Comparison of ENCODE assay signal across 22 cellular contexts in the genomic region with DNA sequence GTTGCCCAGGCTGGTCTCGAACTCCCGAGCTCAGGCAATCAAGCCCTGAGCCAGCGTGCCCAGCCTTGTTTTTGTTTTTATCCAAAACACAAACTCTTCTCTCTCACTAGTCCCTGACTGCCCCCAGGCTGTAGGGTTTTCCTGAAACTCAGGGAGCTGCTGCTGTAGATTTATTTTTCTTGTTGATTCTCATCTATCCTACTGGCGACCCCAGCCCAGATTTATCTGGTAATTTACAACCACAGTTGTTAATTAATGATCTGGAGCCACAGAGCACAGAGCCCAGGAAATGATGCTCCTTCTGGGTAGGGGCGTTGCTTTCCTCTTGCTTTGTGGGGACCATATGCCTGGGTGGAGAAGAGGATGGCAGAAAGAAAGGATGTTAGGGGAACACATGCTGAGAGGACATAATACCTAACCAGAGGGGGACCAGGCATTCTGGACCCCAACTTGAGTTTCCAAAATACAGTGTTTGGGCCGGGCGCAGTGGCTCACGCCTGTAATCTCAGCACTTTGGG. TPM values are rescaled to one million over a fixed set of nuclear protein-coding genes. Genes with fewer than 3 reads are reported as not detected.
DNase-seq lines count a peak whose midpoint lies in the region; ATAC-seq and TF ChIP-seq lines count a peak whose summit lies in the region.
"Had no signal": no experiment of that assay in that cellular context is flagged by ENCODE, and none has a peak within 500 bp of the region (broad histone marks: within the 10 kb centered on the region; RNA-seq: fewer than 3 reads in every experiment).

No MANE protein-coding gene starts in this region.

- peak; percentile 41 for DNase-seq in SK-N-SH
- no peak for DNase-seq in WTC11 (ENCODE audit: low spot score)
- DNase-seq in neural progenitor cell (ENCODE audit: low spot score): peak; percentile 48
- DNase-seq in activated CD4-positive, alpha-beta T cell treated with anti-CD3 and anti-CD28 coated beads, Interleukin-2, amount 50 U/mL, for 4 hours: no peak
- DNase-seq in AG20443 (ENCODE audit: low spot score): no peak
- DNase-seq: Calu3; CD8-positive, alpha-beta memory T cell; DMS153; NCI-H1105 treated with DMSO at 0.1 percent for 48 hours; NCI-H1694; NCI-H2081; NCI-H2171; NCI-H524 treated with DMSO at 0.1 percent for 48 hours; OCI-M1 had no signal

- TF ChIP-seq CTCF in SK-N-SH (IDR thresholded peaks at IDR 0.05): no peak
- TF ChIP-seq CTCF in WTC11 (IDR thresholded peaks at IDR 0.05): no peak
- TF ChIP-seq CTCF in neural progenitor cell (IDR thresholded peaks at IDR 0.05): no peak

- no peaks in the 10 kb centered on the region for H3K36me3 ChIP-seq in SK-N-SH (replicated peaks in 1 of 2; ENCODE audit: control insufficient read depth in 1 of 2, insufficient read depth in 2 of 2, low read length in 1 of 2)
- no peaks in the 10 kb centered on the region for H3K36me3 ChIP-seq in neural progenitor cell
- H3K36me3 ChIP-seq: HAP-1, SJSA1 had no signal

- no peak overlapping the region for H3K4me2 ChIP-seq in SK-N-SH
- peak overlapping the region; percentile 43 for H3K4me2 ChIP-seq in neural progenitor cell

- H3K9me2 ChIP-seq in SK-N-SH: no peaks in the 10 kb centered on the region

- H3K79me2 ChIP-seq in SK-N-SH (ENCODE audit: insufficient read depth) (no peaks in the 10 kb centered on the region), neural progenitor cell (ENCODE audit: low read depth) (no peaks in the 10 kb centered on the region)

- H3K36me3 Mint-ChIP-seq in WTC11 (no peaks in the 10 kb centered on the region), neural progenitor cell (no peaks in the 10 kb centered on the region)

- no peaks in the 10 kb centered on the region for H3K9me3 ChIP-seq in SK-N-SH
- no peaks in the 10 kb centered on the region for H3K9me3 ChIP-seq in neural progenitor cell (ENCODE audit: low read depth)
- H3K9me3 ChIP-seq: HAP-1, SJSA1 had no signal

- H2AFZ ChIP-seq in SK-N-SH (ENCODE audit: low read depth) (no peak overlapping the region), neural progenitor cell (replicated peaks) (no peak overlapping the region)

- H3K9me3 Mint-ChIP-seq in WTC11 (0 out of 2 replicates have a peak, but pooled peaks cover 3% of the 10 kb centered on the region), neural progenitor cell (no peaks in the 10 kb centered on the region)
- H3K9me3 Mint-ChIP-seq: CD8-positive, alpha-beta memory T cell; IgD-negative memory B cell had no signal

- CTCF ChIA-PET in SK-N-SH (lab: Yijun Ruan, JAX): interaction anchor here (0.6 to 3.6 kb wide), 3 partner anchors 17 to 212 kb away, joined by 3 to 16 read pairs (median 3); no protein-coding TSS in a partner anchor
- CTCF ChIA-PET in WTC11 (lab: Charles Lee): interaction anchor here (0.7 to 1.6 kb wide), 2 partner anchors 20 to 120 kb away, joined by 3 to 6 read pairs; no protein-coding TSS in a partner anchor

- H3K4me3 Mint-ChIP-seq in WTC11 (no peak overlapping the region), neural progenitor cell (no peak overlapping the region)
- H3K4me3 Mint-ChIP-seq: CD8-positive, alpha-beta memory T cell; IgD-negative memory B cell had no signal

- ATAC-seq in SK-N-SH treated with all-trans-retinoic acid at 6 μM for 48 hours: no peak
- ATAC-seq in WTC11: peak; percentile 42
- ATAC-seq in HG03280 (IDR thresholded peaks at IDR 0.05; ENCODE audit: unreplicated experiment): no peak
- no peak for ATAC-seq in GM19463 (IDR thresholded peaks at IDR 0.05; ENCODE audit: unreplicated experiment)

- no peaks in the 10 kb centered on the region; the same call in 1 of the 2 replicates for H3K27me3 Mint-ChIP-seq in WTC11 (ENCODE audit: low read depth)
- peaks cover 13% of the 10 kb centered on the region for H3K27me3 Mint-ChIP-seq in neural progenitor cell (ENCODE audit: insufficient read depth, low read depth)

- WGBS in SK-N-SH (ENCODE audit: low lambda C conversion rate): 81% methylated on average over 8 of the region's 8 CpGs

- H3F3A ChIP-seq in SK-N-SH (replicated peaks; ENCODE audit: insufficient read depth) (peaks cover 4% of the 10 kb centered on the region), neural progenitor cell (ENCODE audit: low read depth) (peaks cover 23% of the 10 kb centered on the region)

- no peak for TF ChIP-seq EP300 in SK-N-SH (IDR thresholded peaks at IDR 0.05; ENCODE audit: borderline replicate concordance in 1 of 2, low read depth in 1 of 2, low read length in 1 of 2)

- H3K4me1 Mint-ChIP-seq in WTC11 (peaks cover 58% of the 10 kb centered on the region), neural progenitor cell (peaks cover 36% of the 10 kb centered on the region)
- H3K4me1 Mint-ChIP-seq: CD8-positive, alpha-beta memory T cell had no signal

- POLR2A ChIA-PET in SK-N-SH (lab: Yijun Ruan, JAX) (no interaction called here), WTC11 (lab: Charles Lee) (no interaction called here)

- no peak overlapping the region for H3K4me3 ChIP-seq in SK-N-SH (ENCODE audit: low read depth in 2 of 2, low read length in 1 of 2)
- no peak overlapping the region for H3K4me3 ChIP-seq in neural progenitor cell
- H3K4me3 ChIP-seq: HAP-1, SJSA1 had no signal

- no peak for TF ChIP-seq RAD21 in SK-N-SH (IDR thresholded peaks at IDR 0.05; ENCODE audit: low read length)

- H3K27ac ChIP-seq in SK-N-SH (ENCODE audit: low read depth in 2 of 2, low read length in 1 of 2) (no peak overlapping the region), neural progenitor cell (no peak overlapping the region)
- H3K27ac ChIP-seq: 22Rv1, C4-2B, SJSA1 had no signal

- no peak overlapping the region for H3K9ac ChIP-seq in SK-N-SH
- no peak overlapping the region for H3K9ac ChIP-seq in neural progenitor cell

- H3K4me1 ChIP-seq in SK-N-SH (ENCODE audit: control insufficient read depth in 1 of 2, insufficient read depth in 2 of 2, low read depth in 1 of 2, low read length in 1 of 2) (no peaks in the 10 kb centered on the region), neural progenitor cell (peaks cover 22% of the 10 kb centered on the region)
- H3K4me1 ChIP-seq: SJSA1 had no signal

- H3K27me3 ChIP-seq in SK-N-SH (ENCODE audit: insufficient read depth) (no peaks in the 10 kb centered on the region), neural progenitor cell (peaks cover 11% of the 10 kb centered on the region)
- H3K27me3 ChIP-seq: SJSA1 had no signal

- H4K20me1 ChIP-seq in SK-N-SH (ENCODE audit: insufficient read depth): no peaks in the 10 kb centered on the region
- H4K20me1 ChIP-seq in neural progenitor cell (ENCODE audit: low read depth): no peaks in the 10 kb centered on the region

- peak overlapping the region; percentile 86 for H3K27ac Mint-ChIP-seq in WTC11
- no peak overlapping the region for H3K27ac Mint-ChIP-seq in neural progenitor cell
- H3K27ac Mint-ChIP-seq: CD8-positive, alpha-beta memory T cell; IgD-negative memory B cell had no signal

TF ChIP-seq in SK-N-SH, 30 proteins besides CTCF, POLR2A, EP300 and RAD21 (continues in another document):
- TF ChIP-seq FOSL2 (IDR thresholded peaks at IDR 0.05; ENCODE audit: borderline replicate concordance, low read depth) (no peak), NFIC (IDR thresholded peaks at IDR 0.05; ENCODE audit: borderline replicate concordance) (no peak), YY1 (IDR thresholded peaks at IDR 0.05; ENCODE audit: low read depth) (no peak), MEF2A (IDR thresholded peaks at IDR 0.05; ENCODE audit: borderline replicate concordance, low read depth) (no peak)
- TF ChIP-seq, protein P1, sequence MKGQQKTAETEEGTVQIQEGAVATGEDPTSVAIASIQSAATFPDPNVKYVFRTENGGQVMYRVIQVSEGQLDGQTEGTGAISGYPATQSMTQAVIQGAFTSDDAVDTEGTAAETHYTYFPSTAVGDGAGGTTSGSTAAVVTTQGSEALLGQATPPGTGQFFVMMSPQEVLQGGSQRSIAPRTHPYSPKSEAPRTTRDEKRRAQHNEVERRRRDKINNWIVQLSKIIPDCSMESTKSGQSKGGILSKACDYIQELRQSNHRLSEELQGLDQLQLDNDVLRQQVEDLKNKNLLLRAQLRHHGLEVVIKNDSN (IDR thresholded peaks at IDR 0.05; ENCODE audit: borderline replicate concordance, low read depth): no peak

TF ChIP-seq in SK-N-SH treated with all-trans-retinoic acid at 6 μM for 48 hours, 23 proteins besides CTCF, POLR2A, EP300 and RAD21 (continues in another document):
- TF ChIP-seq CSDC2 (CRISPR knock-in tag; IDR thresholded peaks at IDR 0.05) (no peak), ZNF8 (CRISPR knock-in tag; IDR thresholded peaks at IDR 0.05) (no peak), ARNTL (CRISPR knock-in tag; IDR thresholded peaks at IDR 0.05; ENCODE audit: borderline replicate concordance, low read depth) (no peak)
- TF ChIP-seq, protein P2, sequence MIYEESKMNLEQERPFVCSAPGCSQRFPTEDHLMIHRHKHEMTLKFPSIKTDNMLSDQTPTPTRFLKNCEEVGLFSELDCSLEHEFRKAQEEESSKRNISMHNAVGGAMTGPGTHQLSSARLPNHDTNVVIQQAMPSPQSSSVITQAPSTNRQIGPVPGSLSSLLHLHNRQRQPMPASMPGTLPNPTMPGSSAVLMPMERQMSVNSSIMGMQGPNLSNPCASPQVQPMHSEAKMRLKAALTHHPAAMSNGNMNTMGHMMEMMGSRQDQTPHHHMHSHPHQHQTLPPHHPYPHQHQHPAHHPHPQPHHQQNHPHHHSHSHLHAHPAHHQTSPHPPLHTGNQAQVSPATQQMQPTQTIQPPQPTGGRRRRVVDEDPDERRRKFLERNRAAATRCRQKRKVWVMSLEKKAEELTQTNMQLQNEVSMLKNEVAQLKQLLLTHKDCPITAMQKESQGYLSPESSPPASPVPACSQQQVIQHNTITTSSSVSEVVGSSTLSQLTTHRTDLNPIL (CRISPR knock-in tag; IDR thresholded peaks at IDR 0.05; ENCODE audit: low read depth): no peak

TF ChIP-seq in WTC11, 78 proteins besides CTCF, POLR2A, EP300 and RAD21:
- TF ChIP-seq ZNF423 (CRISPR knock-in tag; IDR thresholded peaks at IDR 0.05) (0 out of 2 replicates have a peak, but pooled peaks have one; percentile 2), ZNF396 (CRISPR knock-in tag; IDR thresholded peaks at IDR 0.05; ENCODE audit: borderline replicate concordance) (no peak)

RNA-seq across cellular contexts. Expression of a gene that starts 7.4 kb away (rescaled TPM):
- polyA plus RNA-seq in SK-N-SH (2012; rRNA removed): 27.3 and 33.2 TPM in 2 replicates
- 12.5 and 20.4 TPM in 2 replicates for polyA plus RNA-seq in SK-N-SH (2012; cell fraction: cytosol; rRNA removed)
- polyA plus RNA-seq in SK-N-SH (2012; cell fraction: nucleus; rRNA removed): 58.0 and 63.3 TPM in 2 replicates
- total RNA-seq in WTC11 (2021) (147 to 195 TPM (median 147 TPM) in 3 replicates), neural progenitor cell (ENCODE audit: low replicate concordance) (1.1 and 5.9 TPM in 2 replicates)
- polyA plus RNA-seq: IgD-negative memory B cell had no signal

Comparison
In these comparisons a context has a peak if more than half of its experiments do, and no peak if none do; other contexts are left out.
1. DNase-seq: peak in SK-N-SH (single experiment) and neural progenitor cell (single experiment); none in WTC11 (single experiment), activated CD4-positive, alpha-beta T cell treated with anti-CD3 and anti-CD28 coated beads, Interleukin-2, amount 50 U/mL, for 4 hours (0 of 2) and AG20443 (single experiment).
2. RNA of a gene that starts 7.4 kb away (total RNA-seq): 147 to 195 TPM in WTC11; 1.1 to 5.9 TPM in neural progenitor cell; every median in the first group is over 10 times any median in the second.